ENCODE assay signal across 10 cellular contexts in genomic region chr4:145819246-145820181, GRCh38.
DNase-seq lines count a peak whose midpoint lies in the region; ATAC-seq and TF ChIP-seq lines count a peak whose summit lies in the region.
"Had no signal": no experiment of that assay in that cellular context is flagged by ENCODE, and none has a peak within 500 bp of the region (broad histone marks: within the 10 kb centered on the region; RNA-seq: fewer than 3 reads in every experiment).

No MANE protein-coding gene starts in this region.

- TF ChIP-seq CTCF in mesothelial cell of epicardium (IDR thresholded peaks at IDR 0.05; ENCODE audit: unreplicated experiment), result no peak

- H3K4me1 Mint-ChIP-seq in mesothelial cell of epicardium, result peaks cover 9% of the 10 kb centered on the region

- DNase-seq in C1 segment of cervical spinal cord (lab: John Stamatoyannopoulos, UW) (peak in 10 of 14 donors; percentile 7 to 93 (median 18)), anterior cingulate cortex (lab: John Stamatoyannopoulos, UW) (peak in 49 of 58 donors; percentile 3 to 83 (median 38)), mesothelial cell of epicardium (ENCODE audit: low spot score in 2 of 2, unreplicated experiment in 2 of 2) (no peak), islet precursor cell (no peak), UCSD-AML1 (lab: John Stamatoyannopoulos, UW; ENCODE audit: unreplicated experiment) (no peak)
- no peak for DNase-seq in activated naive CD4-positive, alpha-beta T cell treated with anti-CD3 and anti-CD28 coated beads, Interleukin-2, amount 50 U/mL, for 72 hours (ENCODE audit: low spot score in 2 of 2)
- DNase-seq: MG63, upper lobe of left lung had no signal

- no peaks in the 10 kb centered on the region for H3K27me3 Mint-ChIP-seq in mesothelial cell of epicardium (ENCODE audit: low read depth)

- H3K36me3 Mint-ChIP-seq in mesothelial cell of epicardium, result peaks cover 45% of the 10 kb centered on the region
- H3K36me3 Mint-ChIP-seq in activated naive CD4-positive, alpha-beta T cell treated with anti-CD3 and anti-CD28 coated beads, Interleukin-2, amount 50 U/mL, for 72 hours, result peaks cover 43 to 57% of the 10 kb centered on the region in 2 donors

- H3K4me3 Mint-ChIP-seq in mesothelial cell of epicardium, result no peak overlapping the region

- H3K9me3 Mint-ChIP-seq in mesothelial cell of epicardium, result no peaks in the 10 kb centered on the region
- no peaks in the 10 kb centered on the region for H3K9me3 Mint-ChIP-seq in activated naive CD4-positive, alpha-beta T cell treated with anti-CD3 and anti-CD28 coated beads, Interleukin-2, amount 50 U/mL, for 72 hours

- H3K27ac Mint-ChIP-seq in mesothelial cell of epicardium, result peak overlapping the region; percentile 24
- no peak overlapping the region for H3K27ac Mint-ChIP-seq in activated naive CD4-positive, alpha-beta T cell treated with anti-CD3 and anti-CD28 coated beads, Interleukin-2, amount 50 U/mL, for 72 hours

- peak; percentile 43 for ATAC-seq in GM21825 (IDR thresholded peaks at IDR 0.05; ENCODE audit: unreplicated experiment)
- no peak for ATAC-seq in GM21717 (IDR thresholded peaks at IDR 0.05; ENCODE audit: unreplicated experiment)
- no peak for ATAC-seq in activated naive CD4-positive, alpha-beta T cell treated with anti-CD3 and anti-CD28 coated beads, Interleukin-2, amount 50 U/mL, for 72 hours

Comparison
In these comparisons a context has a peak if more than half of its experiments do, and no peak if none do; other contexts are left out.
1. DNase-seq: peak in C1 segment of cervical spinal cord (10 of 14) and anterior cingulate cortex (49 of 58); none in mesothelial cell of epicardium (0 of 2), islet precursor cell (single experiment), activated naive CD4-positive, alpha-beta T cell treated with anti-CD3 and anti-CD28 coated beads, Interleukin-2, amount 50 U/mL, for 72 hours (0 of 2) and UCSD-AML1 (single experiment).